Comparison of ENCODE assay signal across 11 cellular contexts in genomic region chr11:32081129-32081641, GRCh38. TPM values are rescaled to one million over a fixed set of nuclear protein-coding genes. Genes with fewer than 3 reads are reported as not detected.
DNase-seq lines count a peak whose midpoint lies in the region; FAIRE-seq and TF ChIP-seq lines count a peak whose summit lies in the region.
"Had no signal": no experiment of that assay in that cellular context is flagged by ENCODE, and none has a peak within 500 bp of the region (broad histone marks: within the 10 kb centered on the region; RNA-seq: fewer than 3 reads in every experiment).

No MANE protein-coding gene starts in this region.

- TF ChIP-seq CTCF in left ventricle myocardium inferior (IDR thresholded peaks at IDR 0.05; ENCODE audit: borderline replicate concordance) (no peak), esophagus squamous epithelium (IDR thresholded peaks at IDR 0.05) (no peak), RWPE1 (conservative IDR thresholded peaks at IDR 0.05; ENCODE audit: low read depth) (no peak)

- peak; percentile 63 for DNase-seq in DMS79 (lab: John Stamatoyannopoulos, UW)
- no peak for DNase-seq in HEK293T (ENCODE audit: extremely low spot score)
- peak; percentile 55 for DNase-seq in RCC 7860 (ENCODE audit: low spot score)
- DNase-seq in left ventricle myocardium inferior = peak; percentile 18
- no peak for DNase-seq in esophagus squamous epithelium (lab: John Stamatoyannopoulos, UW)
- DNase-seq in RWPE1 (ENCODE audit: low spot score) = no peak
- DNase-seq in GDM1 (lab: John Stamatoyannopoulos, UW) = no peak
- no peak for DNase-seq in cerebellum (ENCODE audit: low spot score)
- DNase-seq: endodermal cell, NCI-H226 had no signal

- H3K4me1 ChIP-seq in left ventricle myocardium inferior = peaks cover 13% of the 10 kb centered on the region
- no peaks in the 10 kb centered on the region for H3K4me1 ChIP-seq in esophagus squamous epithelium
- H3K4me1 ChIP-seq: prostate gland had no signal

- no peak for TF ChIP-seq POLR2A in esophagus squamous epithelium (IDR thresholded peaks at IDR 0.05)

- peak overlapping the region; percentile 27 for H3K27ac ChIP-seq in left ventricle myocardium inferior (replicated peaks)
- H3K27ac ChIP-seq in esophagus squamous epithelium = no peak overlapping the region
- H3K27ac ChIP-seq in RWPE1 = no peak overlapping the region
- H3K27ac ChIP-seq: prostate gland had no signal

- no peaks in the 10 kb centered on the region for H3K36me3 ChIP-seq in left ventricle myocardium inferior
- H3K36me3 ChIP-seq in esophagus squamous epithelium = no peaks in the 10 kb centered on the region
- H3K36me3 ChIP-seq: prostate gland had no signal

- 65 to 71% methylated on average over 3 of the region's 3 CpGs for WGBS in esophagus squamous epithelium, 2 donors

- POLR2A ChIA-PET in HEK293T (lab: Yijun Ruan, JAX) = interaction anchor here (1.3 kb wide), 1 partner anchor 9 kb away, joined by 6 read pairs; the partner anchor contains the start of gene RCN1
- POLR2A ChIA-PET in RWPE1 (lab: Yijun Ruan, JAX; ENCODE audit: low non-redundant PET) = no interaction called here

- intact Hi-C loops in left ventricle myocardium inferior (cut with micrococcal nuclease) = no loop called here
- intact Hi-C loops in esophagus squamous epithelium (cut with DNase I) = no loop called here

- H3K4me3 ChIP-seq in left ventricle myocardium inferior (no peak overlapping the region), esophagus squamous epithelium (no peak overlapping the region)
- H3K4me3 ChIP-seq: prostate gland had no signal

- CTCF ChIA-PET in HEK293T (lab: Yijun Ruan, JAX) = interaction anchor here (0.6 kb wide), 2 partner anchors 95 to 216 kb away, joined by 3 read pairs; no protein-coding TSS in a partner anchor
- CTCF ChIA-PET in RWPE1 (lab: Yijun Ruan, JAX) = interaction anchor here (0.5 to 1.3 kb wide), 2 partner anchors 9 to 122 kb away, joined by 3 to 5 read pairs; no protein-coding TSS in a partner anchor

- H3K27me3 ChIP-seq in left ventricle myocardium inferior (ENCODE audit: low read depth) (no peaks in the 10 kb centered on the region), esophagus squamous epithelium (no peaks in the 10 kb centered on the region)

- H3K9me3 ChIP-seq in left ventricle myocardium inferior (replicated peaks) (no peaks in the 10 kb centered on the region), esophagus squamous epithelium (no peaks in the 10 kb centered on the region)
- H3K9me3 ChIP-seq: prostate gland had no signal

- no peak for FAIRE-seq in RCC 7860 (lab: Jason Lieb, UNC)

TF ChIP-seq in HEK293T, 16 proteins besides CTCF, POLR2A, EP300 and RAD21:
- TF ChIP-seq LEF1 (IDR thresholded peaks at IDR 0.05; ENCODE audit: borderline replicate concordance) (no peak), L3MBTL2 (conservative IDR thresholded peaks at IDR 0.05) (0 out of 2 replicates have a peak, but pooled peaks have one; percentile 13)

RNA-seq across cellular contexts. Expression of gene RCN1, which starts 9.7 kb away (rescaled TPM):
- total RNA-seq in left ventricle myocardium inferior = 24.6 TPM
- 10 to 100 TPM; 15.0 to 34.9 (median 20.0) TPM for total RNA-seq in esophagus squamous epithelium
- 59.7 TPM for total RNA-seq in cerebellum

Comparison
In these comparisons a context has a peak if more than half of its experiments do, and no peak if none do; other contexts are left out.
1. DNase-seq: peak in DMS79 (single experiment), RCC 7860 (single experiment) and left ventricle myocardium inferior (single experiment); none in HEK293T (single experiment), esophagus squamous epithelium (single experiment), RWPE1 (single experiment), GDM1 (single experiment) and cerebellum (single experiment).